In genomic region chr18:5506174-5506573, GRCh38 we compare ENCODE assay signal across 20 cellular contexts. TPM values are rescaled to one million over a fixed set of nuclear protein-coding genes. Genes with fewer than 3 reads are reported as not detected.
DNase-seq lines count a peak whose midpoint lies in the region; ATAC-seq and TF ChIP-seq lines count a peak whose summit lies in the region.
"Had no signal": no experiment of that assay in that cellular context is flagged by ENCODE, and none has a peak within 500 bp of the region (broad histone marks: within the 10 kb centered on the region; RNA-seq: fewer than 3 reads in every experiment).

No MANE protein-coding gene starts in this region.

- no peak overlapping the region for H3K4me3 ChIP-seq in endodermal cell (ENCODE audit: low read length)
- H3K4me3 ChIP-seq in neural progenitor cell, result no peak overlapping the region
- H3K4me3 ChIP-seq: A549; BLaER1 treated with 17β-estradiol and CSF1 and Interleukin-3, amounts not matched to agents 10 nM and 100 nM; GM23338 had no signal

- WGBS in endodermal cell (ENCODE audit: insufficient coverage in 1 of 2, insufficient read length in 1 of 2), 2 experiments, result 95% methylated on average over 4 to 8 of the region's 8 CpGs

- peaks cover 22% of the 10 kb centered on the region for H3K4me1 Mint-ChIP-seq in endodermal cell
- H3K4me1 Mint-ChIP-seq in neural progenitor cell, result peaks cover 14% of the 10 kb centered on the region
- no peaks in the 10 kb centered on the region for H3K4me1 Mint-ChIP-seq in Calu3 (ENCODE audit: low read depth, unreplicated experiment)
- H3K4me1 Mint-ChIP-seq: CD8-positive, alpha-beta memory T cell had no signal

- no peaks in the 10 kb centered on the region for H3F3A ChIP-seq in neural progenitor cell (ENCODE audit: low read depth)

- no peaks in the 10 kb centered on the region for H3K79me2 ChIP-seq in neural progenitor cell (ENCODE audit: low read depth)

- no TSS peak for BruUV-seq in Calu3 (replicated peaks; lab: Mats Ljungman, UMichigan)

- no peaks in the 10 kb centered on the region for H3K27me3 ChIP-seq in endodermal cell (ENCODE audit: control insufficient read depth, insufficient read depth, low read length, poor library complexity, severe bottlenecking)
- H3K27me3 ChIP-seq in neural progenitor cell, result no peaks in the 10 kb centered on the region
- H3K27me3 ChIP-seq: BE2C; BLaER1 treated with 17β-estradiol and CSF1 and Interleukin-3, amounts not matched to agents 10 nM and 100 nM had no signal

- no peak overlapping the region for H3K4me3 Mint-ChIP-seq in endodermal cell
- H3K4me3 Mint-ChIP-seq in neural progenitor cell, result no peak overlapping the region
- no peak overlapping the region for H3K4me3 Mint-ChIP-seq in Calu3 (ENCODE audit: low read depth, unreplicated experiment)
- H3K4me3 Mint-ChIP-seq: CD4-positive, alpha-beta T cell; CD8-positive, alpha-beta memory T cell; GM23338; H9 had no signal

- H3K9me3 ChIP-seq in endodermal cell (ENCODE audit: control insufficient read depth, low read length) (no peaks in the 10 kb centered on the region), neural progenitor cell (ENCODE audit: low read depth) (no peaks in the 10 kb centered on the region)
- H3K9me3 ChIP-seq: A549; BE2C; BLaER1 treated with 17β-estradiol and CSF1 and Interleukin-3, amounts not matched to agents 10 nM and 100 nM had no signal

- no peak overlapping the region for H2AFZ ChIP-seq in neural progenitor cell (replicated peaks)
- H2AFZ ChIP-seq: GM23338 had no signal

- no peak overlapping the region for H3K4me2 ChIP-seq in neural progenitor cell
- H3K4me2 ChIP-seq: A549; BLaER1 treated with 17β-estradiol and CSF1 and Interleukin-3, amounts not matched to agents 10 nM and 100 nM; GM23338 had no signal

- intact Hi-C loops in Calu3 (cut with micrococcal nuclease; ENCODE audit: unreplicated experiment), result no loop called here

- H3K27ac Mint-ChIP-seq in endodermal cell (peak overlapping the region; percentile 49), neural progenitor cell (peak overlapping the region; percentile 54), Calu3 (ENCODE audit: unreplicated experiment) (no peak overlapping the region)
- H3K27ac Mint-ChIP-seq: CD4-positive, alpha-beta T cell; CD8-positive, alpha-beta memory T cell; GM23338 had no signal

- no peaks in the 10 kb centered on the region for H3K36me3 ChIP-seq in endodermal cell (ENCODE audit: control insufficient read depth, insufficient read depth, low read length)
- H3K36me3 ChIP-seq in neural progenitor cell, result no peaks in the 10 kb centered on the region
- H3K36me3 ChIP-seq: BE2C; BLaER1 treated with 17β-estradiol and CSF1 and Interleukin-3, amounts not matched to agents 10 nM and 100 nM had no signal

- H3K36me3 Mint-ChIP-seq in endodermal cell (ENCODE audit: low read depth) (no peaks in the 10 kb centered on the region), neural progenitor cell (peaks cover 3% of the 10 kb centered on the region), Calu3 (ENCODE audit: insufficient read depth, unreplicated experiment) (no peaks in the 10 kb centered on the region)
- H3K36me3 Mint-ChIP-seq: CD8-positive, alpha-beta memory T cell had no signal

- H4K20me1 ChIP-seq in neural progenitor cell (ENCODE audit: low read depth), result no peaks in the 10 kb centered on the region
- H4K20me1 ChIP-seq: BLaER1 treated with 17β-estradiol and CSF1 and Interleukin-3, amounts not matched to agents 10 nM and 100 nM had no signal

- TF ChIP-seq CTCF in endodermal cell (conservative IDR thresholded peaks at IDR 0.05), result no peak
- no peak for TF ChIP-seq CTCF in neural progenitor cell (IDR thresholded peaks at IDR 0.05)
- no peak for TF ChIP-seq CTCF in Calu3 (IDR thresholded peaks at IDR 0.05; ENCODE audit: unreplicated experiment)

- CTCF ChIA-PET in Calu3 (lab: Charles Lee), result no interaction called here

- peaks cover 6% of the 10 kb centered on the region for H3K27me3 Mint-ChIP-seq in endodermal cell (ENCODE audit: insufficient read depth)
- no peaks in the 10 kb centered on the region for H3K27me3 Mint-ChIP-seq in neural progenitor cell (ENCODE audit: insufficient read depth, low read depth)
- H3K27me3 Mint-ChIP-seq in Calu3 (ENCODE audit: unreplicated experiment), result peaks cover 17% of the 10 kb centered on the region

- H3K27ac ChIP-seq in angular gyrus (ENCODE audit: low read depth, low read length) (peak overlapping the region; percentile 41), endodermal cell (ENCODE audit: low read depth, low read length) (no peak overlapping the region), neural progenitor cell (no peak overlapping the region)
- H3K27ac ChIP-seq: A549 had no signal

- ATAC-seq in HG03280 (IDR thresholded peaks at IDR 0.05; ENCODE audit: unreplicated experiment), result no peak
- ATAC-seq: A549, GM23338, HCT116 had no signal

- H3K9ac ChIP-seq in endodermal cell (ENCODE audit: extremely low read depth, low read length, poor library complexity, severe bottlenecking) (no peak overlapping the region), neural progenitor cell (no peak overlapping the region)
- H3K9ac ChIP-seq: BLaER1 treated with 17β-estradiol and CSF1 and Interleukin-3, amounts not matched to agents 10 nM and 100 nM had no signal

- H3K9me3 Mint-ChIP-seq in endodermal cell (no peaks in the 10 kb centered on the region), neural progenitor cell (no peaks in the 10 kb centered on the region), Calu3 (ENCODE audit: low read depth, unreplicated experiment) (peaks cover 5% of the 10 kb centered on the region)
- H3K9me3 Mint-ChIP-seq: CD4-positive, alpha-beta T cell; CD8-positive, alpha-beta memory T cell; H9 had no signal

- DNase-seq in endodermal cell (no peak), neural progenitor cell (ENCODE audit: low spot score) (no peak), Calu3 (no peak), NCI-H1930 (lab: John Stamatoyannopoulos, UW) (no peak)
- DNase-seq: 8988T; ACHN; AML-193; BE2C; CD4-positive, alpha-beta T cell; CD8-positive, alpha-beta memory T cell; DMS53; DMS79 treated with DMSO at 0.1 percent for 48 hours; GF-D8; H9 had no signal

- no peaks in the 10 kb centered on the region for H3K4me1 ChIP-seq in endodermal cell (ENCODE audit: control insufficient read depth, insufficient read depth, low read length)
- H3K4me1 ChIP-seq in neural progenitor cell, result no peaks in the 10 kb centered on the region
- H3K4me1 ChIP-seq: A549, BE2C had no signal

RNA-seq across cellular contexts. Expression of gene EPB41L3, which starts 37.6 kb away (rescaled TPM):
- total RNA-seq in endodermal cell (10 to 100 TPM; 49.3 to 51.6 TPM), neural progenitor cell (ENCODE audit: low replicate concordance) (1.7 and 8.6 TPM in 2 replicates), Calu3 (2022) (not detected in 2 replicates)
- 31.1 TPM for polyA plus RNA-seq in endodermal cell (2013, experiment 1 of 2)
- 25.7 TPM for polyA plus RNA-seq in endodermal cell (2013, experiment 2 of 2)
- polyA plus RNA-seq: CD8-positive, alpha-beta memory T cell had no signal
